In the genomic region with DNA sequence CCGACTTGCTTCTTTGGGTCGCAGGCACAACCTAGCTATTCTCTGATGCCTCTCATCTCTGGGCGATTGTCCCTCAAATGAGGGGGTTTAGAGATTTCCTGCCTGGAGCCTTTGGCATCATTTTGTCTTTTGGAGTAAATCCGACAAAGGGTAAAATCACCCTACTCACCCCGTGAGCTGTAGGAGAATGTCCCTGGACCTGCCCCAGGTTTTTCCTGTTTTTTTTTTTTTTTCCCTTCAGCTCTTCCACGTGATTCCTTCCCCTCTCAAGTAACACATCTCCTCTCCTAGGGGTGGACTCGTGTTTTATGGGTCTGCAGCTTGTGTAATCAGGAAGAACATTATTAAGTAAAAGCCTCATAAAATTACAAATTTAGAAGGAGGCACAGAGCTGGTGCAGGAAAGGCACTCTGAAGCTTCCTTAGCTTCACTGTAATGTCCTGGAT, we compare ENCODE assay signal across 9 cellular contexts.
A peak's percentile ranks its signal among the peaks of the same experiment; 100 is the strongest.
DNase-seq lines count a peak whose midpoint lies in the region; ATAC-seq and TF ChIP-seq lines count a peak whose summit lies in the region.
"Had no signal": no experiment of that assay in that cellular context is flagged by ENCODE, and none has a peak within 500 bp of the region (broad histone marks: within the 10 kb centered on the region; RNA-seq: fewer than 3 reads in every experiment).

No MANE protein-coding gene starts in this region.

- H3K9me3 Mint-ChIP-seq in activated naive CD8-positive, alpha-beta T cell (ENCODE audit: low read depth), result no peaks in the 10 kb centered on the region
- H3K9me3 Mint-ChIP-seq in activated naive CD8-positive, alpha-beta T cell treated with anti-CD3 and anti-CD28 coated beads for 36 hours, result no peaks in the 10 kb centered on the region
- no peaks in the 10 kb centered on the region for H3K9me3 Mint-ChIP-seq in WTC11
- H3K9me3 Mint-ChIP-seq in naive B cell, result no peaks in the 10 kb centered on the region
- no peaks in the 10 kb centered on the region for H3K9me3 Mint-ChIP-seq in activated CD4-positive, alpha-beta memory T cell treated with anti-CD3 and anti-CD28 coated beads, Interleukin-2, amount 10 ng/mL, durations not matched to agents 7 days and 5 days
- H3K9me3 Mint-ChIP-seq: activated naive CD8-positive, alpha-beta T cell treated with anti-CD3 and anti-CD28 coated beads, Interleukin-2, amount 10 ng/mL, durations not matched to agents 7 days and 5 days had no signal

- H3K4me3 Mint-ChIP-seq in activated naive CD8-positive, alpha-beta T cell, result peak overlapping the region; percentile 90
- no peak overlapping the region for H3K4me3 Mint-ChIP-seq in activated naive CD8-positive, alpha-beta T cell treated with anti-CD3 and anti-CD28 coated beads for 36 hours
- H3K4me3 Mint-ChIP-seq in WTC11 (peak overlapping the region; percentile 76), naive B cell (peak overlapping the region in 7 of 8 donors; percentile 39 to 99 (median 91))
- no peak overlapping the region for H3K4me3 Mint-ChIP-seq in activated CD4-positive, alpha-beta memory T cell treated with anti-CD3 and anti-CD28 coated beads, Interleukin-2, amount 10 ng/mL, durations not matched to agents 7 days and 5 days

- no peak overlapping the region for H3K27ac Mint-ChIP-seq in activated naive CD8-positive, alpha-beta T cell
- no peak overlapping the region for H3K27ac Mint-ChIP-seq in activated naive CD8-positive, alpha-beta T cell treated with anti-CD3 and anti-CD28 coated beads for 36 hours
- H3K27ac Mint-ChIP-seq in WTC11, result no peak overlapping the region
- peak overlapping the region in 1 of 6 donors; percentile 90 for H3K27ac Mint-ChIP-seq in naive B cell
- no peak overlapping the region for H3K27ac Mint-ChIP-seq in activated CD4-positive, alpha-beta memory T cell treated with anti-CD3 and anti-CD28 coated beads, Interleukin-2, amount 10 ng/mL, durations not matched to agents 7 days and 5 days
- H3K27ac Mint-ChIP-seq: activated naive CD8-positive, alpha-beta T cell treated with anti-CD3 and anti-CD28 coated beads, Interleukin-2, amount 10 ng/mL, durations not matched to agents 7 days and 5 days had no signal

- H3K4me1 Mint-ChIP-seq in activated naive CD8-positive, alpha-beta T cell (ENCODE audit: low read depth), result peaks cover 34% of the 10 kb centered on the region
- peaks cover 27% of the 10 kb centered on the region for H3K4me1 Mint-ChIP-seq in activated naive CD8-positive, alpha-beta T cell treated with anti-CD3 and anti-CD28 coated beads for 36 hours
- peaks cover 24% of the 10 kb centered on the region for H3K4me1 Mint-ChIP-seq in WTC11
- H3K4me1 Mint-ChIP-seq in naive B cell, result peaks cover 27 to 35% (median 32%) of the 10 kb centered on the region in 3 donors
- H3K4me1 Mint-ChIP-seq in activated CD4-positive, alpha-beta memory T cell treated with anti-CD3 and anti-CD28 coated beads, Interleukin-2, amount 10 ng/mL, durations not matched to agents 7 days and 5 days, result peaks cover 33% of the 10 kb centered on the region

- POLR2A ChIA-PET in WTC11 (lab: Charles Lee), result interaction anchor here (0.7 kb wide), 1 partner anchor 1291 kb away, joined by 6 read pairs; no protein-coding TSS in a partner anchor
- POLR2A ChIA-PET in activated CD4-positive, alpha-beta memory T cell treated with anti-CD3 and anti-CD28 coated beads, Interleukin-2, amount 10 ng/mL, durations not matched to agents 7 days and 5 days (lab: Charles Lee), result no interaction called here

- TF ChIP-seq CTCF in WTC11 (IDR thresholded peaks at IDR 0.05), result no peak

- ATAC-seq in WTC11 (no peak), naive B cell (ENCODE audit: low read depth in 2 of 2) (no peak), GM18873 (IDR thresholded peaks at IDR 0.05; ENCODE audit: low FRiP score, unreplicated experiment) (no peak)

- DNase-seq in activated naive CD8-positive, alpha-beta T cell treated with anti-CD3 and anti-CD28 coated beads for 36 hours, result no peak
- DNase-seq in WTC11 (ENCODE audit: low spot score) (no peak), naive B cell (no peak), medulla oblongata (ENCODE audit: extremely low spot score) (no peak), OCI-M2 (lab: John Stamatoyannopoulos, UW; ENCODE audit: unreplicated experiment) (no peak)
- no peak for DNase-seq in activated CD4-positive, alpha-beta memory T cell treated with anti-CD3 and anti-CD28 coated beads, Interleukin-2, amount 10 ng/mL, durations not matched to agents 7 days and 5 days

- CTCF ChIA-PET in WTC11 (lab: Charles Lee), result interaction anchor here (0.6 to 4.6 kb wide), 19 partner anchors 10 to 204 kb away, joined by 3 to 55 read pairs (median 6); a partner anchor contains a TSS
- CTCF ChIA-PET in activated CD4-positive, alpha-beta memory T cell treated with anti-CD3 and anti-CD28 coated beads, Interleukin-2, amount 10 ng/mL, durations not matched to agents 7 days and 5 days (lab: Charles Lee), result interaction anchor here (0.6 to 3.5 kb wide), 13 partner anchors 12 to 1167 kb away, joined by 3 to 16 read pairs (median 4); a partner anchor contains a TSS

- peaks cover 2% of the 10 kb centered on the region for H3K36me3 Mint-ChIP-seq in activated naive CD8-positive, alpha-beta T cell
- peaks cover 18% of the 10 kb centered on the region for H3K36me3 Mint-ChIP-seq in activated naive CD8-positive, alpha-beta T cell treated with anti-CD3 and anti-CD28 coated beads for 36 hours
- H3K36me3 Mint-ChIP-seq in WTC11 (peaks cover 4% of the 10 kb centered on the region), naive B cell (no peaks in the 10 kb centered on the region)
- H3K36me3 Mint-ChIP-seq in activated CD4-positive, alpha-beta memory T cell treated with anti-CD3 and anti-CD28 coated beads, Interleukin-2, amount 10 ng/mL, durations not matched to agents 7 days and 5 days (ENCODE audit: low read depth), result peaks cover 9% of the 10 kb centered on the region

- H3K27me3 Mint-ChIP-seq in activated naive CD8-positive, alpha-beta T cell, result no peaks in the 10 kb centered on the region
- no peaks in the 10 kb centered on the region for H3K27me3 Mint-ChIP-seq in activated naive CD8-positive, alpha-beta T cell treated with anti-CD3 and anti-CD28 coated beads for 36 hours
- H3K27me3 Mint-ChIP-seq in WTC11 (ENCODE audit: low read depth) (peaks cover 14% of the 10 kb centered on the region), naive B cell (peaks cover 4 to 20% (median 7%) of the 10 kb centered on the region in 3 donors)
- H3K27me3 Mint-ChIP-seq in activated CD4-positive, alpha-beta memory T cell treated with anti-CD3 and anti-CD28 coated beads, Interleukin-2, amount 10 ng/mL, durations not matched to agents 7 days and 5 days, result peaks cover 24% of the 10 kb centered on the region

TF ChIP-seq in WTC11, 78 proteins besides CTCF, POLR2A, EP300 and RAD21:
- TF ChIP-seq GABPB1 (CRISPR knock-in tag; IDR thresholded peaks at IDR 0.05) (no peak), ZNF317 (CRISPR knock-in tag; IDR thresholded peaks at IDR 0.05; ENCODE audit: borderline replicate concordance, low read depth) (no peak)
TF ChIP-seq in WTC11: peak in this region for 0.

Comparison
In these comparisons a context has a peak if more than half of its experiments do, and no peak if none do; other contexts are left out.
1. H3K4me3 Mint-ChIP-seq: peak in activated naive CD8-positive, alpha-beta T cell (single experiment), WTC11 (single experiment) and naive B cell (7 of 8); none in activated naive CD8-positive, alpha-beta T cell treated with anti-CD3 and anti-CD28 coated beads for 36 hours (single experiment) and activated CD4-positive, alpha-beta memory T cell treated with anti-CD3 and anti-CD28 coated beads, Interleukin-2, amount 10 ng/mL, durations not matched to agents 7 days and 5 days (single experiment).